Comparison of ENCODE assay signal across 26 cellular contexts in genomic region chr12:48193623-48194022, GRCh38. TPM values are rescaled to one million over a fixed set of nuclear protein-coding genes. Genes with fewer than 3 reads are reported as not detected.
"Had no signal": no experiment of that assay in that cellular context is flagged by ENCODE, and none has a peak within 500 bp of the region (broad histone marks: within the 10 kb centered on the region; RNA-seq: fewer than 3 reads in every experiment).

No MANE protein-coding gene starts in this region.

- H3K36me3 Mint-ChIP-seq: activated naive CD8-positive, alpha-beta T cell treated with anti-CD3 and anti-CD28 coated beads, Interleukin-2, amount 10 ng/mL, durations not matched to agents 7 days and 5 days; memory B cell; naive thymus-derived CD8-positive, alpha-beta T cell had no signal

- H3K4me3 Mint-ChIP-seq: activated B cell treated with CpG ODN at 0.5 μM for 24 hours; activated CD4-positive, alpha-beta memory T cell treated with anti-CD3 and anti-CD28 coated beads, Interleukin-2, amount 10 ng/mL, durations not matched to agents 7 days and 5 days; activated CD8-positive, alpha-beta memory T cell treated with anti-CD3 and anti-CD28 coated beads, Interleukin-2, amount 10 ng/mL, durations not matched to agents 7 days and 5 days; activated naive CD8-positive, alpha-beta T cell treated with anti-CD3 and anti-CD28 coated beads, Interleukin-2, amount 10 ng/mL, durations not matched to agents 7 days and 5 days; endodermal cell; memory B cell; naive thymus-derived CD8-positive, alpha-beta T cell; stimulated activated naive CD8-positive, alpha-beta T cell treated with anti-CD3 and anti-CD28 coated beads, Interleukin-15, amount 100 ng/mL, for 72 hours; T-helper 2 cell treated with Interferon-gamma antibody and Interleukin-4, amounts not matched to agents 5 μg/mL and 100 μg/mL, for 36 hours had no signal

- H3K36me3 ChIP-seq: left ventricle myocardium inferior, prostate gland, suprapubic skin, transverse colon had no signal

- ATAC-seq: activated CD8-positive, alpha-beta memory T cell treated with anti-CD3 and anti-CD28 coated beads, Interleukin-2, amount 10 ng/mL, durations not matched to agents 7 days and 5 days; body of pancreas; naive thymus-derived CD8-positive, alpha-beta T cell; right cardiac atrium; stimulated activated naive CD8-positive, alpha-beta T cell treated with anti-CD3 and anti-CD28 coated beads, Interleukin-15, amount 100 ng/mL, for 72 hours had no signal

- H3K4me3 ChIP-seq: body of pancreas, dorsolateral prefrontal cortex, left ventricle myocardium inferior, prostate gland, skin epidermis, suprapubic skin, transverse colon had no signal

- H3K27ac ChIP-seq: body of pancreas, dorsolateral prefrontal cortex, left ventricle myocardium inferior, prostate gland, skin epidermis, suprapubic skin, transverse colon had no signal

- H3K4me1 ChIP-seq: prostate gland had no signal

- DNase-seq: activated B cell treated with CpG ODN at 0.5 μM for 24 hours; activated CD4-positive, alpha-beta memory T cell treated with anti-CD3 and anti-CD28 coated beads, Interleukin-2, amount 10 ng/mL, durations not matched to agents 7 days and 5 days; activated CD4-positive, alpha-beta T cell treated with anti-CD3 and anti-CD28 coated beads for 4 hours; activated CD8-positive, alpha-beta memory T cell treated with anti-CD3 and anti-CD28 coated beads, Interleukin-2, amount 10 ng/mL, durations not matched to agents 7 days and 5 days; activated naive CD8-positive, alpha-beta T cell treated with anti-CD3 and anti-CD28 coated beads, Interleukin-2, amount 10 ng/mL, durations not matched to agents 7 days and 5 days; body of pancreas; caudate nucleus; dorsolateral prefrontal cortex; endodermal cell; foreskin melanocyte; hypothalamus; left ventricle myocardium inferior; naive thymus-derived CD8-positive, alpha-beta T cell; right cardiac atrium; stimulated activated CD4-positive, alpha-beta T cell treated with anti-CD3 and anti-CD28 coated beads, Interleukin-4, amount 100 ng/mL, for 1 hour; stimulated activated naive CD8-positive, alpha-beta T cell treated with anti-CD3 and anti-CD28 coated beads, Interleukin-15, amount 100 ng/mL, for 72 hours; transverse colon had no signal

- H3K27ac Mint-ChIP-seq: activated B cell treated with CpG ODN at 0.5 μM for 24 hours; activated CD4-positive, alpha-beta memory T cell treated with anti-CD3 and anti-CD28 coated beads, Interleukin-2, amount 10 ng/mL, durations not matched to agents 7 days and 5 days; activated CD8-positive, alpha-beta memory T cell treated with anti-CD3 and anti-CD28 coated beads, Interleukin-2, amount 10 ng/mL, durations not matched to agents 7 days and 5 days; activated naive CD8-positive, alpha-beta T cell treated with anti-CD3 and anti-CD28 coated beads, Interleukin-2, amount 10 ng/mL, durations not matched to agents 7 days and 5 days; endodermal cell; memory B cell; naive thymus-derived CD8-positive, alpha-beta T cell; T-helper 2 cell treated with Interferon-gamma antibody and Interleukin-4, amounts not matched to agents 5 μg/mL and 100 μg/mL, for 36 hours had no signal

- H3K9me3 Mint-ChIP-seq: activated B cell treated with CpG ODN at 0.5 μM for 24 hours; activated CD4-positive, alpha-beta memory T cell treated with anti-CD3 and anti-CD28 coated beads, Interleukin-2, amount 10 ng/mL, durations not matched to agents 7 days and 5 days; activated naive CD8-positive, alpha-beta T cell treated with anti-CD3 and anti-CD28 coated beads, Interleukin-2, amount 10 ng/mL, durations not matched to agents 7 days and 5 days; memory B cell; naive thymus-derived CD8-positive, alpha-beta T cell; stimulated activated naive CD8-positive, alpha-beta T cell treated with anti-CD3 and anti-CD28 coated beads, Interleukin-15, amount 100 ng/mL, for 72 hours; T-helper 2 cell treated with Interferon-gamma antibody and Interleukin-4, amounts not matched to agents 5 μg/mL and 100 μg/mL, for 36 hours had no signal

- H3K9me3 ChIP-seq: body of pancreas, left ventricle myocardium inferior, prostate gland, suprapubic skin, transverse colon had no signal

- H3K27me3 ChIP-seq: body of pancreas, suprapubic skin, transverse colon had no signal

RNA-seq across cellular contexts. Expression of gene OR10AD1, which starts 9.5 kb away (rescaled TPM):
- total RNA-seq: activated B cell treated with CpG ODN at 0.5 μM for 24 hours; activated CD4-positive, alpha-beta memory T cell treated with anti-CD3 and anti-CD28 coated beads, Interleukin-2, amount 10 ng/mL, durations not matched to agents 7 days and 5 days; activated CD8-positive, alpha-beta memory T cell treated with anti-CD3 and anti-CD28 coated beads, Interleukin-2, amount 10 ng/mL, durations not matched to agents 7 days and 5 days; activated naive CD8-positive, alpha-beta T cell treated with anti-CD3 and anti-CD28 coated beads, Interleukin-2, amount 10 ng/mL, durations not matched to agents 7 days and 5 days; body of pancreas; dorsolateral prefrontal cortex; endodermal cell; epithelial cell of proximal tubule; left ventricle myocardium inferior; mucosa of gallbladder; naive thymus-derived CD8-positive, alpha-beta T cell; osteocyte; prostate gland; right cardiac atrium; suprapubic skin; transverse colon had no signal
- polyA plus RNA-seq: keratinocyte; naive thymus-derived CD8-positive, alpha-beta T cell; right cardiac atrium had no signal

RNA-seq across cellular contexts. Expression of gene CCDC184, which starts 10.2 kb away (rescaled TPM):
- total RNA-seq: endodermal cell; naive thymus-derived CD8-positive, alpha-beta T cell had no signal
